8 cellular contexts compared by ENCODE assay signal in genomic region chr7:90244565-90244908, GRCh38. TPM values are rescaled to one million over a fixed set of nuclear protein-coding genes. Genes with fewer than 3 reads are reported as not detected.
DNase-seq lines count a peak whose midpoint lies in the region; ATAC-seq and TF ChIP-seq lines count a peak whose summit lies in the region.

No MANE protein-coding gene starts in this region.

- no peaks in the 10 kb centered on the region for H3K9me3 Mint-ChIP-seq in mesothelial cell of epicardium

- ATAC-seq in body of pancreas, result no peak
- no peak for ATAC-seq in aorta (ENCODE audit: low FRiP score)

- H3K4me3 Mint-ChIP-seq in mesothelial cell of epicardium, result peak overlapping the region; percentile 88

- WGBS in body of pancreas, 2 donors, result 9 to 16% methylated on average over 6 of the region's 6 CpGs
- 9 to 14% methylated on average over 6 of the region's 6 CpGs for WGBS in aorta, 2 donors

- TF ChIP-seq CTCF in left ventricle myocardium inferior (IDR thresholded peaks at IDR 0.05; ENCODE audit: borderline replicate concordance), result no peak
- TF ChIP-seq CTCF in body of pancreas (IDR thresholded peaks at IDR 0.05), result no peak
- no peak for TF ChIP-seq CTCF in mesothelial cell of epicardium (IDR thresholded peaks at IDR 0.05; ENCODE audit: unreplicated experiment)

- H3K27me3 Mint-ChIP-seq in mesothelial cell of epicardium (ENCODE audit: low read depth), result peaks cover 49% of the 10 kb centered on the region

- H3K4me1 ChIP-seq in left ventricle myocardium inferior (peaks cover 23% of the 10 kb centered on the region), body of pancreas (peaks cover 17% of the 10 kb centered on the region), aorta (ENCODE audit: control insufficient read depth in 1 of 2, insufficient read depth in 2 of 2, low read length in 2 of 2) (peaks cover 0 to 3% of the 10 kb centered on the region in 2 donors)

- H3K4me1 Mint-ChIP-seq in mesothelial cell of epicardium, result peaks cover 15% of the 10 kb centered on the region

- H3K9me3 ChIP-seq in left ventricle myocardium inferior (replicated peaks) (no peaks in the 10 kb centered on the region), body of pancreas (no peaks in the 10 kb centered on the region), aorta (ENCODE audit: control insufficient read depth, low read length) (no peaks in the 10 kb centered on the region)

- H3K36me3 Mint-ChIP-seq in mesothelial cell of epicardium, result no peaks in the 10 kb centered on the region

- H3K4me3 ChIP-seq in left ventricle myocardium inferior (peak overlapping the region; percentile 96), body of pancreas (peak overlapping the region; percentile 75 to 95), aorta (ENCODE audit: low read length in 2 of 2) (peak overlapping the region; percentile 71)

- H3K27ac ChIP-seq in left ventricle myocardium inferior (replicated peaks) (peak overlapping the region; percentile 31), body of pancreas (peak overlapping the region in 1 of 4 donors; percentile 36), aorta (ENCODE audit: low read depth in 1 of 2, low read length in 2 of 2) (no peak overlapping the region)

- DNase-seq in left ventricle myocardium inferior (no peak), cardiac septum (ENCODE audit: low spot score) (no peak), body of pancreas (no peak), mesothelial cell of epicardium (ENCODE audit: low spot score in 2 of 2, unreplicated experiment in 2 of 2) (no peak), aorta (no peak), RPMI8226 (no peak), kidney glomerular epithelial cell (lab: John Stamatoyannopoulos, UW) (no peak), cerebellar cortex (ENCODE audit: low spot score) (no peak)

- intact Hi-C loops in left ventricle myocardium inferior (cut with micrococcal nuclease), result no loop called here
- intact Hi-C loops in cardiac septum (cut with DNase I), result no loop called here
- intact Hi-C loops in body of pancreas (cut with DNase I), result no loop called here
- intact Hi-C loops in aorta (cut with DNase I), result no loop called here

- peak overlapping the region; percentile 74 for H3K27ac Mint-ChIP-seq in mesothelial cell of epicardium

- H3K36me3 ChIP-seq in left ventricle myocardium inferior (no peaks in the 10 kb centered on the region), body of pancreas (replicated peaks in 1 of 2; ENCODE audit: insufficient read depth in 1 of 2, low read depth in 2 of 2) (no peaks in the 10 kb centered on the region), aorta (ENCODE audit: control insufficient read depth in 1 of 2, insufficient read depth in 2 of 2, low read length in 1 of 2) (no peaks in the 10 kb centered on the region)

- no peak for TF ChIP-seq POLR2A in body of pancreas (IDR thresholded peaks at IDR 0.05)

- no peaks in the 10 kb centered on the region for H3K27me3 ChIP-seq in left ventricle myocardium inferior (ENCODE audit: low read depth)
- H3K27me3 ChIP-seq in body of pancreas, result no peaks in the 10 kb centered on the region
- no peaks in the 10 kb centered on the region for H3K27me3 ChIP-seq in aorta (ENCODE audit: control insufficient read depth in 1 of 2, insufficient read depth in 2 of 2, low read length in 1 of 2)

RNA-seq across cellular contexts. Expression of gene CFAP69, which starts 0.4 kb away (rescaled TPM):
- total RNA-seq in left ventricle myocardium inferior, result 3.8 TPM
- 3.6 TPM for total RNA-seq in cardiac septum
- total RNA-seq in body of pancreas, result 10 to 100 TPM; 16.6 to 26.4 TPM
- 3.7 to 4.8 TPM (median 4.6 TPM) in 3 replicates for total RNA-seq in mesothelial cell of epicardium
- total RNA-seq in aorta, result 10 to 100 TPM; 11.4 to 15.8 TPM
- polyA plus RNA-seq in aorta, result 10 to 100 TPM in 1 of 2 donors, 1 to 10 TPM in 1; 1.8 to 18.7 TPM

RNA-seq across cellular contexts. Expression of gene STEAP2, which starts 33.0 kb away (rescaled TPM):
- total RNA-seq in left ventricle myocardium inferior (6.1 TPM), cardiac septum (15.9 TPM), body of pancreas (10 to 100 TPM in 1 of 2 donors, 1 to 10 TPM in 1; 9.2 to 12.7 TPM), mesothelial cell of epicardium (2.9 to 3.4 TPM (median 3.1 TPM) in 3 replicates), aorta (10 to 100 TPM; 36.2 to 73.2 TPM)
- 10 to 100 TPM in 1 of 2 donors, 1 to 10 TPM in 1; 3.1 to 18.2 TPM for polyA plus RNA-seq in aorta
